Comparison of ENCODE assay signal across 1 cellular context in the genomic region with DNA sequence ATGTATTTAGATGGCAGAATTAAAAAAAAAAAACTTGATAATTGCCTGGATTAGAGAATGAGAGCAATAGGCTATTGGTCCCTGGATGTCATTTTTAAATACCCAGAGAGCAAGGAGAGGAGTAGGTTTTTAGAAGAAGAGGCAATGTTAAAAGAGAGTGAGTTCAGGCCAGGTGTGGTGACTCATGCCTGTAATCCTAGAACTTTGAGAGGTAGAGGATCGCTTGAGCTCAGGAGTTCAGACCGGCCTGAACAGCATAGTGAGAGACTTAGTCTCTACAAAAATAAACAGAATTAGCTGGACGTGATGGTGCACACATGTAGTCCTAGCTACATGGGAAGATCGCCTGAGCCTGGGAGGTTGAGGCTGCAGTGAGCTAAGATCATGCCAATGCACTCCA.
TF ChIP-seq lines count a peak whose summit lies in the region.

No MANE protein-coding gene starts in this region.

TF ChIP-seq in HepG2, 621 proteins besides CTCF, POLR2A, EP300 and RAD21 (continues in another document):
- TF ChIP-seq MZF1 (CRISPR knock-in tag; IDR thresholded peaks at IDR 0.05; ENCODE audit: borderline replicate concordance) = no peak
- TF ChIP-seq, protein P1, sequence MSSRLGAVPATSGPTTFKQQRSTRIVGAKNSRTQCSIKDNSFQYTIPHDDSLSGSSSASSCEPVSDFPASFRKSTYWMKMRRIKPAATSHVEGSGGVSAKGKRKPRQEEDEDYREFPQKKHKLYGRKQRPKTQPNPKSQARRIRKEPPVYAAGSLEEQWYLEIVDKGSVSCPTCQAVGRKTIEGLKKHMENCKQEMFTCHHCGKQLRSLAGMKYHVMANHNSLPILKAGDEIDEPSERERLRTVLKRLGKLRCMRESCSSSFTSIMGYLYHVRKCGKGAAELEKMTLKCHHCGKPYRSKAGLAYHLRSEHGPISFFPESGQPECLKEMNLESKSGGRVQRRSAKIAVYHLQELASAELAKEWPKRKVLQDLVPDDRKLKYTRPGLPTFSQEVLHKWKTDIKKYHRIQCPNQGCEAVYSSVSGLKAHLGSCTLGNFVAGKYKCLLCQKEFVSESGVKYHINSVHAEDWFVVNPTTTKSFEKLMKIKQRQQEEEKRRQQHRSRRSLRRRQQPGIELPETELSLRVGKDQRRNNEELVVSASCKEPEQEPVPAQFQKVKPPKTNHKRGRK (CRISPR knock-in tag; IDR thresholded peaks at IDR 0.05) = no peak
- TF ChIP-seq XBP1 (CRISPR knock-in tag; IDR thresholded peaks at IDR 0.05) = no peak
- no peak for TF ChIP-seq NPAS2 (CRISPR knock-in tag; IDR thresholded peaks at IDR 0.05; ENCODE audit: borderline replicate concordance)
- TF ChIP-seq, protein P2, sequence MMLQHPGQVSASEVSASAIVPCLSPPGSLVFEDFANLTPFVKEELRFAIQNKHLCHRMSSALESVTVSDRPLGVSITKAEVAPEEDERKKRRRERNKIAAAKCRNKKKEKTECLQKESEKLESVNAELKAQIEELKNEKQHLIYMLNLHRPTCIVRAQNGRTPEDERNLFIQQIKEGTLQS (CRISPR knock-in tag; IDR thresholded peaks at IDR 0.05) = 0 out of 2 replicates have a peak, but pooled peaks have one; percentile 22
- peak; percentile 52; the same call in 1 of the 2 replicates for TF ChIP-seq SAP130 (CRISPR knock-in tag; IDR thresholded peaks at IDR 0.05; ENCODE audit: low read depth)
- no peak for TF ChIP-seq ZNF703 (CRISPR knock-in tag; IDR thresholded peaks at IDR 0.05; ENCODE audit: borderline replicate concordance)
- 0 out of 2 replicates have a peak, but pooled peaks have one; percentile 30 for TF ChIP-seq RXRB (CRISPR knock-in tag; IDR thresholded peaks at IDR 0.05; ENCODE audit: borderline replicate concordance)
- TF ChIP-seq ZNF350 (CRISPR knock-in tag; IDR thresholded peaks at IDR 0.05; ENCODE audit: borderline replicate concordance, low read depth) = no peak
- no peak for TF ChIP-seq ZSCAN12 (CRISPR knock-in tag; IDR thresholded peaks at IDR 0.05)
- TF ChIP-seq SPEN (CRISPR knock-in tag; IDR thresholded peaks at IDR 0.05; ENCODE audit: low read depth) = peak; percentile 24; the same call in 1 of the 2 replicates
- TF ChIP-seq, protein P3, sequence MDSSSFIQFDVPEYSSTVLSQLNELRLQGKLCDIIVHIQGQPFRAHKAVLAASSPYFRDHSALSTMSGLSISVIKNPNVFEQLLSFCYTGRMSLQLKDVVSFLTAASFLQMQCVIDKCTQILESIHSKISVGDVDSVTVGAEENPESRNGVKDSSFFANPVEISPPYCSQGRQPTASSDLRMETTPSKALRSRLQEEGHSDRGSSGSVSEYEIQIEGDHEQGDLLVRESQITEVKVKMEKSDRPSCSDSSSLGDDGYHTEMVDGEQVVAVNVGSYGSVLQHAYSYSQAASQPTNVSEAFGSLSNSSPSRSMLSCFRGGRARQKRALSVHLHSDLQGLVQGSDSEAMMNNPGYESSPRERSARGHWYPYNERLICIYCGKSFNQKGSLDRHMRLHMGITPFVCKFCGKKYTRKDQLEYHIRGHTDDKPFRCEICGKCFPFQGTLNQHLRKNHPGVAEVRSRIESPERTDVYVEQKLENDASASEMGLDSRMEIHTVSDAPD (CRISPR knock-in tag; IDR thresholded peaks at IDR 0.05) = no peak
- TF ChIP-seq FOSL2 (CRISPR knock-in tag; IDR thresholded peaks at IDR 0.05) = peak; percentile 91
- TF ChIP-seq ZNF256 (CRISPR knock-in tag; conservative IDR thresholded peaks at IDR 0.05) = no peak
- no peak for TF ChIP-seq BHLHE40 (IDR thresholded peaks at IDR 0.05; ENCODE audit: low read length)
- TF ChIP-seq SIX1 (CRISPR knock-in tag; IDR thresholded peaks at IDR 0.05; ENCODE audit: borderline replicate concordance) = peak; percentile 89; the same call in 1 of the 2 replicates
- peak; percentile 24; the same call in 1 of the 2 replicates for TF ChIP-seq ERF (CRISPR knock-in tag; IDR thresholded peaks at IDR 0.05)
- TF ChIP-seq TCF7L2 (IDR thresholded peaks at IDR 0.05; ENCODE audit: low read depth, low read length) = no peak
- TF ChIP-seq JARID2 (CRISPR knock-in tag; IDR thresholded peaks at IDR 0.05; ENCODE audit: insufficient replicate concordance) = no peak
- no peak for TF ChIP-seq ZNF292 (CRISPR knock-in tag; IDR thresholded peaks at IDR 0.05; ENCODE audit: borderline replicate concordance, low read depth)
- TF ChIP-seq, protein P4, sequence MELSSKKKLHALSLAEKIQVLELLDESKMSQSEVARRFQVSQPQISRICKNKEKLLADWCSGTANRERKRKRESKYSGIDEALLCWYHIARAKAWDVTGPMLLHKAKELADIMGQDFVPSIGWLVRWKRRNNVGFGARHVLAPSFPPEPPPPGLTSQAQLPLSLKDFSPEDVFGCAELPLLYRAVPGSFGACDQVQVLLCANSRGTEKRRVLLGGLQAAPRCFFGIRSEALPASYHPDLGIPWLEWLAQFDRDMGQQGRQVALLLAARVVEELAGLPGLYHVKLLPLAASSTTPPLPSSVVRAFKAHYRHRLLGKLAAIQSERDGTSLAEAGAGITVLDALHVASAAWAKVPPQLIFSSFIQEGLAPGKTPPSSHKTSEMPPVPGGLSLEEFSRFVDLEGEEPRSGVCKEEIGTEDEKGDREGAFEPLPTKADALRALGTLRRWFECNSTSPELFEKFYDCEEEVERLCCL (CRISPR knock-in tag; IDR thresholded peaks at IDR 0.05; ENCODE audit: borderline replicate concordance) = no peak
- TF ChIP-seq SMAD3 (CRISPR knock-in tag; IDR thresholded peaks at IDR 0.05) = no peak
- no peak for TF ChIP-seq ZNF234 (CRISPR knock-in tag; conservative IDR thresholded peaks at IDR 0.05)
- no peak for TF ChIP-seq BCL6 (CRISPR knock-in tag; IDR thresholded peaks at IDR 0.05)
- TF ChIP-seq, protein P5, sequence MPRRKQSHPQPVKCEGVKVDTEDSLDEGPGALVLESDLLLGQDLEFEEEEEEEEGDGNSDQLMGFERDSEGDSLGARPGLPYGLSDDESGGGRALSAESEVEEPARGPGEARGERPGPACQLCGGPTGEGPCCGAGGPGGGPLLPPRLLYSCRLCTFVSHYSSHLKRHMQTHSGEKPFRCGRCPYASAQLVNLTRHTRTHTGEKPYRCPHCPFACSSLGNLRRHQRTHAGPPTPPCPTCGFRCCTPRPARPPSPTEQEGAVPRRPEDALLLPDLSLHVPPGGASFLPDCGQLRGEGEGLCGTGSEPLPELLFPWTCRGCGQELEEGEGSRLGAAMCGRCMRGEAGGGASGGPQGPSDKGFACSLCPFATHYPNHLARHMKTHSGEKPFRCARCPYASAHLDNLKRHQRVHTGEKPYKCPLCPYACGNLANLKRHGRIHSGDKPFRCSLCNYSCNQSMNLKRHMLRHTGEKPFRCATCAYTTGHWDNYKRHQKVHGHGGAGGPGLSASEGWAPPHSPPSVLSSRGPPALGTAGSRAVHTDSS (CRISPR knock-in tag; conservative IDR thresholded peaks at IDR 0.05) = no peak
- TF ChIP-seq HOXA3 (CRISPR knock-in tag; IDR thresholded peaks at IDR 0.05) = no peak
- TF ChIP-seq KLF15 (CRISPR knock-in tag; IDR thresholded peaks at IDR 0.05; ENCODE audit: borderline replicate concordance) = no peak
- 0 out of 2 replicates have a peak, but pooled peaks have one; percentile 18 for TF ChIP-seq ZNF441 (CRISPR knock-in tag; IDR thresholded peaks at IDR 0.05; ENCODE audit: borderline replicate concordance)
- peak; percentile 45; the same call in 1 of the 2 replicates for TF ChIP-seq JUND (CRISPR knock-in tag; IDR thresholded peaks at IDR 0.05)
- TF ChIP-seq, protein P6, sequence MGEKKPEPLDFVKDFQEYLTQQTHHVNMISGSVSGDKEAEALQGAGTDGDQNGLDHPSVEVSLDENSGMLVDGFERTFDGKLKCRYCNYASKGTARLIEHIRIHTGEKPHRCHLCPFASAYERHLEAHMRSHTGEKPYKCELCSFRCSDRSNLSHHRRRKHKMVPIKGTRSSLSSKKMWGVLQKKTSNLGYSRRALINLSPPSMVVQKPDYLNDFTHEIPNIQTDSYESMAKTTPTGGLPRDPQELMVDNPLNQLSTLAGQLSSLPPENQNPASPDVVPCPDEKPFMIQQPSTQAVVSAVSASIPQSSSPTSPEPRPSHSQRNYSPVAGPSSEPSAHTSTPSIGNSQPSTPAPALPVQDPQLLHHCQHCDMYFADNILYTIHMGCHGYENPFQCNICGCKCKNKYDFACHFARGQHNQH (CRISPR knock-in tag; IDR thresholded peaks at IDR 0.05) = 0 out of 2 replicates have a peak, but pooled peaks have one; percentile 19
- no peak for TF ChIP-seq KDM3A (CRISPR knock-in tag; IDR thresholded peaks at IDR 0.05; ENCODE audit: low read depth)
- TF ChIP-seq, protein P7, sequence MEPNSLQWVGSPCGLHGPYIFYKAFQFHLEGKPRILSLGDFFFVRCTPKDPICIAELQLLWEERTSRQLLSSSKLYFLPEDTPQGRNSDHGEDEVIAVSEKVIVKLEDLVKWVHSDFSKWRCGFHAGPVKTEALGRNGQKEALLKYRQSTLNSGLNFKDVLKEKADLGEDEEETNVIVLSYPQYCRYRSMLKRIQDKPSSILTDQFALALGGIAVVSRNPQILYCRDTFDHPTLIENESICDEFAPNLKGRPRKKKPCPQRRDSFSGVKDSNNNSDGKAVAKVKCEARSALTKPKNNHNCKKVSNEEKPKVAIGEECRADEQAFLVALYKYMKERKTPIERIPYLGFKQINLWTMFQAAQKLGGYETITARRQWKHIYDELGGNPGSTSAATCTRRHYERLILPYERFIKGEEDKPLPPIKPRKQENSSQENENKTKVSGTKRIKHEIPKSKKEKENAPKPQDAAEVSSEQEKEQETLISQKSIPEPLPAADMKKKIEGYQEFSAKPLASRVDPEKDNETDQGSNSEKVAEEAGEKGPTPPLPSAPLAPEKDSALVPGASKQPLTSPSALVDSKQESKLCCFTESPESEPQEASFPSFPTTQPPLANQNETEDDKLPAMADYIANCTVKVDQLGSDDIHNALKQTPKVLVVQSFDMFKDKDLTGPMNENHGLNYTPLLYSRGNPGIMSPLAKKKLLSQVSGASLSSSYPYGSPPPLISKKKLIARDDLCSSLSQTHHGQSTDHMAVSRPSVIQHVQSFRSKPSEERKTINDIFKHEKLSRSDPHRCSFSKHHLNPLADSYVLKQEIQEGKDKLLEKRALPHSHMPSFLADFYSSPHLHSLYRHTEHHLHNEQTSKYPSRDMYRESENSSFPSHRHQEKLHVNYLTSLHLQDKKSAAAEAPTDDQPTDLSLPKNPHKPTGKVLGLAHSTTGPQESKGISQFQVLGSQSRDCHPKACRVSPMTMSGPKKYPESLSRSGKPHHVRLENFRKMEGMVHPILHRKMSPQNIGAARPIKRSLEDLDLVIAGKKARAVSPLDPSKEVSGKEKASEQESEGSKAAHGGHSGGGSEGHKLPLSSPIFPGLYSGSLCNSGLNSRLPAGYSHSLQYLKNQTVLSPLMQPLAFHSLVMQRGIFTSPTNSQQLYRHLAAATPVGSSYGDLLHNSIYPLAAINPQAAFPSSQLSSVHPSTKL (CRISPR knock-in tag; IDR thresholded peaks at IDR 0.05) = 0 out of 2 replicates have a peak, but pooled peaks have one; percentile 35
- no peak for TF ChIP-seq ZNF224 (CRISPR knock-in tag; IDR thresholded peaks at IDR 0.05)
- TF ChIP-seq ZMAT3 (CRISPR knock-in tag; conservative IDR thresholded peaks at IDR 0.05) = 0 out of 2 replicates have a peak, but pooled peaks have one; percentile 55
- TF ChIP-seq, protein P8, sequence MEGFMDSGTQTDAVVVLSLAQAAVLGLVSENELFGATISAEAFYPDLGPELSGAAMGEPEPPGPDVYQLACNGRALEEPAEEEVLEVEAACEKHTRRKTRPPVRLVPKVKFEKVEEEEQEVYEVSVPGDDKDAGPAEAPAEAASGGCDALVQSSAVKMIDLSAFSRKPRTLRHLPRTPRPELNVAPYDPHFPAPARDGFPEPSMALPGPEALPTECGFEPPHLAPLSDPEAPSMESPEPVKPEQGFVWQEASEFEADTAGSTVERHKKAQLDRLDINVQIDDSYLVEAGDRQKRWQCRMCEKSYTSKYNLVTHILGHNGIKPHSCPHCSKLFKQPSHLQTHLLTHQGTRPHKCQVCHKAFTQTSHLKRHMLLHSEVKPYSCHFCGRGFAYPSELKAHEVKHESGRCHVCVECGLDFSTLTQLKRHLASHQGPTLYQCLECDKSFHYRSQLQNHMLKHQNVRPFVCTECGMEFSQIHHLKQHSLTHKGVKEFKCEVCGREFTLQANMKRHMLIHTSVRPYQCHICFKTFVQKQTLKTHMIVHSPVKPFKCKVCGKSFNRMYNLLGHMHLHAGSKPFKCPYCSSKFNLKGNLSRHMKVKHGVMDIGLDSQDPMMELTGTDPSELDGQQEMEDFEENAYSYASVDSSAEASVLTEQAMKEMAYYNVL (CRISPR knock-in tag; IDR thresholded peaks at IDR 0.05; ENCODE audit: borderline replicate concordance) = no peak
- TF ChIP-seq, protein P9, sequence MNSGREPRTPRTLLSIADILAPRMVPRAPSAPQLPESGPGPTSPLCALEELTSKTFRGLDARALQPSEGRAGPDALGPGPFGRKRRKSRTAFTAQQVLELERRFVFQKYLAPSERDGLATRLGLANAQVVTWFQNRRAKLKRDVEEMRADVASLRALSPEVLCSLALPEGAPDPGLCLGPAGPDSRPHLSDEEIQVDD (CRISPR knock-in tag; IDR thresholded peaks at IDR 0.05; ENCODE audit: borderline replicate concordance) = no peak
- TF ChIP-seq ZNF331 (CRISPR knock-in tag; IDR thresholded peaks at IDR 0.05) = no peak
- 0 out of 2 replicates have a peak, but pooled peaks have one; percentile 22 for TF ChIP-seq RARA (CRISPR knock-in tag; IDR thresholded peaks at IDR 0.05)
- 0 out of 2 replicates have a peak, but pooled peaks have one; percentile 13 for TF ChIP-seq FOXA3 (CRISPR knock-in tag; IDR thresholded peaks at IDR 0.05)
- TF ChIP-seq, protein P10, sequence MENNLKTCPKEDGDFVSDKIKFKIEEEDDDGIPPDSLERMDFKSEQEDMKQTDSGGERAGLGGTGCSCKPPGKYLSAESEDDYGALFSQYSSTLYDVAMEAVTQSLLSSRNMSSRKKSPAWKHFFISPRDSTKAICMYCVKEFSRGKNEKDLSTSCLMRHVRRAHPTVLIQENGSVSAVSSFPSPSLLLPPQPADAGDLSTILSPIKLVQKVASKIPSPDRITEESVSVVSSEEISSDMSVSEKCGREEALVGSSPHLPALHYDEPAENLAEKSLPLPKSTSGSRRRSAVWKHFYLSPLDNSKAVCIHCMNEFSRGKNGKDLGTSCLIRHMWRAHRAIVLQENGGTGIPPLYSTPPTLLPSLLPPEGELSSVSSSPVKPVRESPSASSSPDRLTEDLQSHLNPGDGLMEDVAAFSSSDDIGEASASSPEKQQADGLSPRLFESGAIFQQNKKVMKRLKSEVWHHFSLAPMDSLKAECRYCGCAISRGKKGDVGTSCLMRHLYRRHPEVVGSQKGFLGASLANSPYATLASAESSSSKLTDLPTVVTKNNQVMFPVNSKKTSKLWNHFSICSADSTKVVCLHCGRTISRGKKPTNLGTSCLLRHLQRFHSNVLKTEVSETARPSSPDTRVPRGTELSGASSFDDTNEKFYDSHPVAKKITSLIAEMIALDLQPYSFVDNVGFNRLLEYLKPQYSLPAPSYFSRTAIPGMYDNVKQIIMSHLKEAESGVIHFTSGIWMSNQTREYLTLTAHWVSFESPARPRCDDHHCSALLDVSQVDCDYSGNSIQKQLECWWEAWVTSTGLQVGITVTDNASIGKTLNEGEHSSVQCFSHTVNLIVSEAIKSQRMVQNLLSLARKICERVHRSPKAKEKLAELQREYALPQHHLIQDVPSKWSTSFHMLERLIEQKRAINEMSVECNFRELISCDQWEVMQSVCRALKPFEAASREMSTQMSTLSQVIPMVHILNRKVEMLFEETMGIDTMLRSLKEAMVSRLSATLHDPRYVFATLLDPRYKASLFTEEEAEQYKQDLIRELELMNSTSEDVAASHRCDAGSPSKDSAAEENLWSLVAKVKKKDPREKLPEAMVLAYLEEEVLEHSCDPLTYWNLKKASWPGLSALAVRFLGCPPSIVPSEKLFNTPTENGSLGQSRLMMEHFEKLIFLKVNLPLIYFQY (CRISPR knock-in tag; IDR thresholded peaks at IDR 0.05; ENCODE audit: borderline replicate concordance) = no peak
